Comparison of ENCODE assay signal across 16 cellular contexts in genomic region chr5:113692466-113693204, GRCh38.
DNase-seq lines count a peak whose midpoint lies in the region; ATAC-seq and TF ChIP-seq lines count a peak whose summit lies in the region.
"Had no signal": no experiment of that assay in that cellular context is flagged by ENCODE, and none has a peak within 500 bp of the region (broad histone marks: within the 10 kb centered on the region; RNA-seq: fewer than 3 reads in every experiment).

No MANE protein-coding gene starts in this region.

- no peak overlapping the region for H4K91ac ChIP-seq in neuronal stem cell (ENCODE audit: low read depth, low read length, poor library complexity)

- no peak overlapping the region for H3K23ac ChIP-seq in neuronal stem cell (ENCODE audit: low read depth, low read length, poor library complexity)

- H2BK120ac ChIP-seq in neuronal stem cell (ENCODE audit: low read depth, low read length), result no peak overlapping the region

- no peaks in the 10 kb centered on the region for H3K79me1 ChIP-seq in neuronal stem cell (ENCODE audit: low read depth, low read length)

- no peak overlapping the region for H2BK15ac ChIP-seq in neuronal stem cell (ENCODE audit: low read length)

- H2AFZ ChIP-seq in hepatocyte (no peak overlapping the region), neuronal stem cell (ENCODE audit: low read length) (peak overlapping the region; percentile 18)

- no peak overlapping the region for H3K4ac ChIP-seq in neuronal stem cell (ENCODE audit: low read length)

- no peaks in the 10 kb centered on the region for H3K79me2 ChIP-seq in hepatocyte

- no peaks in the 10 kb centered on the region for H3K27me3 ChIP-seq in H7 (ENCODE audit: control insufficient read depth, insufficient read depth, low read length)
- H3K27me3 ChIP-seq in NT2/D1 (ENCODE audit: insufficient read depth, insufficient read length), result no peaks in the 10 kb centered on the region
- no peaks in the 10 kb centered on the region for H3K27me3 ChIP-seq in hepatocyte
- peaks cover 0 to 6% (median 0%) of the 10 kb centered on the region in 3 experiments for H3K27me3 ChIP-seq in neuronal stem cell (ENCODE audit: control insufficient read depth in 3 of 3, insufficient read depth in 3 of 3, low read depth in 1 of 3, low read length in 3 of 3)

- H3K4me1 ChIP-seq in NT2/D1 (ENCODE audit: insufficient read depth, insufficient read length) (peaks cover 2% of the 10 kb centered on the region), hepatocyte (ENCODE audit: insufficient read depth) (peaks cover 22% of the 10 kb centered on the region), neuronal stem cell (ENCODE audit: control insufficient read depth in 2 of 2, insufficient read depth in 1 of 2, low read depth in 1 of 2, low read length in 2 of 2) (peaks cover 5 to 8% of the 10 kb centered on the region in 2 donors)

- 19% methylated on average over 12 of the region's 12 CpGs for WGBS in hepatocyte (ENCODE audit: low lambda C conversion rate, missing lambda C conversion rate)
- WGBS in neuronal stem cell (ENCODE audit: extremely low coverage in 2 of 2, insufficient read length in 2 of 2, insufficient replicate concordance in 1 of 2), 2 donors, result no CpG with 5 or more reads among the region's 12 CpGs

- no peak overlapping the region for H2BK5ac ChIP-seq in neuronal stem cell (ENCODE audit: low read length)

- TF ChIP-seq CTCF in hepatocyte (IDR thresholded peaks at IDR 0.05; ENCODE audit: poor library complexity), result no peak

- H4K8ac ChIP-seq in neuronal stem cell (ENCODE audit: low read depth, low read length), result no peak overlapping the region

- H3K9me3 ChIP-seq in NT2/D1 (ENCODE audit: insufficient read depth, low read length), result no peaks in the 10 kb centered on the region
- H3K9me3 ChIP-seq in hepatocyte (ENCODE audit: low read depth), result no peaks in the 10 kb centered on the region
- no peaks in the 10 kb centered on the region for H3K9me3 ChIP-seq in neuronal stem cell (replicated peaks in 1 of 2; ENCODE audit: control insufficient read depth in 2 of 2, insufficient read depth in 1 of 2, low read depth in 1 of 2, low read length in 2 of 2)
- H3K9me3 ChIP-seq: sigmoid colon, suprapubic skin had no signal

- H3K4me2 ChIP-seq in hepatocyte, result peak overlapping the region; percentile 63
- H3K4me2 ChIP-seq in neuronal stem cell (ENCODE audit: insufficient read depth, low read length, poor library complexity, severe bottlenecking), result peak overlapping the region; percentile 56

- H3K36me3 ChIP-seq in H7 (replicated peaks; ENCODE audit: control insufficient read depth, insufficient read depth, low read length) (no peaks in the 10 kb centered on the region), NT2/D1 (ENCODE audit: insufficient read depth, insufficient read length, low read length) (no peaks in the 10 kb centered on the region), hepatocyte (replicated peaks; ENCODE audit: insufficient read depth, low read depth) (no peaks in the 10 kb centered on the region), neuronal stem cell (replicated peaks in 1 of 2; ENCODE audit: control insufficient read depth in 2 of 2, insufficient read depth in 2 of 2, low read length in 2 of 2) (no peaks in the 10 kb centered on the region)
- H3K36me3 ChIP-seq: brain microvascular endothelial cell, sigmoid colon, suprapubic skin had no signal

- no peak overlapping the region for H3K14ac ChIP-seq in neuronal stem cell (ENCODE audit: low read length)

- H3K9ac ChIP-seq in NT2/D1 (ENCODE audit: insufficient read length, low read depth) (no peak overlapping the region), neuronal stem cell (ENCODE audit: low read depth, low read length, poor library complexity) (no peak overlapping the region)

- no peak overlapping the region for H2BK12ac ChIP-seq in neuronal stem cell (ENCODE audit: low read length)

- H3K27ac ChIP-seq in hepatocyte (no peak overlapping the region), neuronal stem cell (replicated peaks; ENCODE audit: low read length) (peak overlapping the region; percentile 76)
- H3K27ac ChIP-seq: brain microvascular endothelial cell, sigmoid colon, suprapubic skin had no signal

- H3K4me3 ChIP-seq in H7 (ENCODE audit: insufficient read depth, low read depth, low read length) (no peak overlapping the region), NT2/D1 (ENCODE audit: insufficient read length, low read depth) (peak overlapping the region; percentile 19), hepatocyte (no peak overlapping the region), neuronal stem cell (ENCODE audit: low read length in 2 of 2) (peak overlapping the region in 1 of 2 donors; percentile 13)
- H3K4me3 ChIP-seq: lung, sigmoid colon, suprapubic skin had no signal

- ATAC-seq in GM19455 (IDR thresholded peaks at IDR 0.05; ENCODE audit: unreplicated experiment) (no peak), HG02884 (IDR thresholded peaks at IDR 0.05; ENCODE audit: unreplicated experiment) (no peak)
- ATAC-seq: activated naive CD4-positive, alpha-beta T cell treated with anti-CD3 and anti-CD28 coated beads, Interleukin-2, amount 50 U/mL, for 72 hours had no signal

- H3K9me2 ChIP-seq in hepatocyte (replicated peaks; ENCODE audit: insufficient read depth), result no peaks in the 10 kb centered on the region

- no peak overlapping the region for H2AK5ac ChIP-seq in neuronal stem cell (ENCODE audit: low read depth, low read length)

- peak; percentile 25 for DNase-seq in H7
- DNase-seq in NT2/D1 (ENCODE audit: low read depth, low spot score), result no peak
- no peak for DNase-seq in hepatocyte (ENCODE audit: low spot score)
- DNase-seq in neuronal stem cell (ENCODE audit: low spot score), result peak; percentile 54
- no peak for DNase-seq in dedifferentiated amniotic fluid mesenchymal stem cell (ENCODE audit: extremely low spot score)
- DNase-seq: activated T-cell treated with anti-CD3 and anti-CD28 coated beads for 4 hours; brain microvascular endothelial cell; NCI-H2081 treated with DMSO at 0.1 percent for 48 hours; NCI-H774; sigmoid colon; stimulated activated CD4-positive, alpha-beta T cell treated with anti-CD3 and anti-CD28 coated beads, Interleukin-2, amount 100 ng/mL, for 48 hours had no signal

- H3K18ac ChIP-seq in neuronal stem cell (ENCODE audit: low read length), result no peak overlapping the region

- no peaks in the 10 kb centered on the region for H4K20me1 ChIP-seq in hepatocyte (ENCODE audit: insufficient read depth, poor library complexity, severe bottlenecking)

Comparison
In these comparisons a context has a peak if more than half of its experiments do, and no peak if none do; other contexts are left out.
1. DNase-seq: peak in H7 (single experiment) and neuronal stem cell (single experiment); none in NT2/D1 (single experiment), hepatocyte (single experiment) and dedifferentiated amniotic fluid mesenchymal stem cell (single experiment).